In the genomic region with DNA sequence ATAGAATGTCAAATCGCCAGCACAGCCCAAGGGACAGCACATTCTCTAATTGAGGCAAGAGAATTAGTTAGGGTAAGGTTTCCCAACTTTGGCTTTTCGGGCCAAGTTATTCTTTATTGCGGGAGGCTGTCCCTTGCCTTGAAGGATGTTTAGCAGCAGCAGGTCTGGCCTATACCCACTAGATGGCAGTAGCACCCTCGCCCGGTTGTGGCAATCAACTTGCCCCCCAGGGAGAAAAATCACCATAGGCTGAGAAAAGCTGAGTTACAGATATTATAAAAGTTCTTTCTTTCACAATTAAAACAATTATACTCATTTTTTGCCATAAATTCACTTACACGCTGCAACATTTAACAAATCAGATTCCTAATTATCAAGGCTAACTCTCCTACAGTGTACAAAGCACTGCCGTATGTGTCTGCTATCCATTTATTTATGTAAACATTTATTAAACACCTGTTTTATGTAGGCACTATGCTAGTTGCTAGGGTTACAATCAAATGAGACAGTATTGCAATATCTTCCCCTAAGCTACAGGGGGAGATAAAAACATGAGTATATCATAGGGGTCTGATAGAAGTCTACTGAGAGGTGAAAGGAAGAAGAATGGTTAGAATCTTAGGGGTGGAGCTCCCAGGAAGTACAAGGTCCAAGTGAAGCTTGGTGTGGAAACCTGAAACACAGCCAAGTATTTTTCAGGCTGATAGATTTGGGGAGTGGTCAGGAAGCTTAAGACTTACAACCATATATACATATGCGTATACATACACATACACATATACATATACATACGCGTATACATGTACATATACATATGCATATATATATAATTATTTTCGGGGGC, we compare ENCODE assay signal across 8 cellular contexts.
DNase-seq lines count a peak whose midpoint lies in the region; ATAC-seq and TF ChIP-seq lines count a peak whose summit lies in the region.

No MANE protein-coding gene starts in this region.

- no peak for ATAC-seq in stimulated activated naive CD8-positive, alpha-beta T cell treated with anti-CD3 and anti-CD28 coated beads, Interleukin-15, Interleukin-2, amounts not matched to agents 100 U/mL and 50 U/mL, for 24 hours
- no peak for ATAC-seq in stimulated activated naive CD8-positive, alpha-beta T cell treated with anti-CD3 and anti-CD28 coated beads, Interleukin-15, amount 100 ng/mL, for 72 hours
- ATAC-seq in HG02678 (IDR thresholded peaks at IDR 0.05; ENCODE audit: unreplicated experiment) (peak; percentile 77), Panc1 (peak; percentile 80), upper lobe of left lung (ENCODE audit: low FRiP score in 2 of 2) (peak in 1 of 2 donors; percentile 61)

- H3K27ac Mint-ChIP-seq in stimulated activated naive CD8-positive, alpha-beta T cell treated with anti-CD3 and anti-CD28 coated beads, Interleukin-15, amount 100 ng/mL, for 72 hours = no peak overlapping the region

- H3K4me3 ChIP-seq in Panc1 (ENCODE audit: low read depth in 2 of 2, low read length in 2 of 2) = no peak overlapping the region
- H3K4me3 ChIP-seq in fibroblast of the aortic adventitia (ENCODE audit: low read depth, low read length) = no peak overlapping the region
- H3K4me3 ChIP-seq in upper lobe of left lung = no peak overlapping the region
- no peak overlapping the region for H3K4me3 ChIP-seq in thyroid gland (replicated peaks in 1 of 3)

- CTCF ChIA-PET in Panc1 (lab: Charles Lee) = interaction anchor here (0.6 kb wide), 1 partner anchor 16 kb away, joined by 3 read pairs; no protein-coding TSS in a partner anchor

- no peaks in the 10 kb centered on the region for H3K4me1 ChIP-seq in Panc1 (ENCODE audit: control insufficient read depth, insufficient read depth, low read length)
- peaks cover 0 to 4% (median 0%) of the 10 kb centered on the region in 4 donors for H3K4me1 ChIP-seq in upper lobe of left lung
- no peaks in the 10 kb centered on the region for H3K4me1 ChIP-seq in thyroid gland

- in situ Hi-C loops in Panc1 (cut with HindIII; ENCODE audit: low pct_unique_long_range_greater_than_20kb, low sequenced_read_pairs) = no loop called here

- H3K27me3 ChIP-seq in Panc1 (ENCODE audit: control insufficient read depth, insufficient read depth, low read length) = no peaks in the 10 kb centered on the region
- H3K27me3 ChIP-seq in upper lobe of left lung = no peaks in the 10 kb centered on the region
- no peaks in the 10 kb centered on the region for H3K27me3 ChIP-seq in thyroid gland

- POLR2A ChIA-PET in Panc1 (lab: Charles Lee) = no interaction called here

- intact Hi-C loops in Panc1 (cut with micrococcal nuclease; ENCODE audit: unreplicated experiment) (no loop called here), thyroid gland (cut with DNase I) (no loop called here)

- TF ChIP-seq CTCF in Panc1 (IDR thresholded peaks at IDR 0.05) (peak; percentile 88), fibroblast of the aortic adventitia (IDR thresholded peaks at IDR 0.05; ENCODE audit: insufficient read depth, low read length) (peak; percentile 66), upper lobe of left lung (IDR thresholded peaks at IDR 0.05) (peak in 4 of 6 experiments; percentile 28 to 39 (median 35)), thyroid gland (IDR thresholded peaks at IDR 0.05) (no peak)

- H3K4me3 Mint-ChIP-seq in stimulated activated naive CD8-positive, alpha-beta T cell treated with anti-CD3 and anti-CD28 coated beads, Interleukin-15, amount 100 ng/mL, for 72 hours = no peak overlapping the region

- WGBS in upper lobe of left lung, 2 donors = 68 to 69% methylated on average over 11 of the region's 11 CpGs
- 77 to 79% methylated on average over 11 of the region's 11 CpGs for WGBS in thyroid gland, 2 donors

- TF ChIP-seq POLR2A in upper lobe of left lung (IDR thresholded peaks at IDR 0.05) (no peak), thyroid gland (IDR thresholded peaks at IDR 0.05) (no peak)

- no peaks in the 10 kb centered on the region for H3K9me3 Mint-ChIP-seq in stimulated activated naive CD8-positive, alpha-beta T cell treated with anti-CD3 and anti-CD28 coated beads, Interleukin-15, amount 100 ng/mL, for 72 hours

- TF ChIP-seq EP300 in upper lobe of left lung (IDR thresholded peaks at IDR 0.05) = no peak

- no TSS peak for BruUV-seq in Panc1 (replicated peaks; lab: Mats Ljungman, UMichigan)

- H3K27ac ChIP-seq in Panc1 (ENCODE audit: low read length) = no peak overlapping the region
- H3K27ac ChIP-seq in upper lobe of left lung = no peak overlapping the region
- no peak overlapping the region for H3K27ac ChIP-seq in thyroid gland

- peak; percentile 5 for DNase-seq in stimulated activated naive CD8-positive, alpha-beta T cell treated with anti-CD3 and anti-CD28 coated beads, Interleukin-15, Interleukin-2, amounts not matched to agents 100 U/mL and 50 U/mL, for 24 hours
- DNase-seq in stimulated activated naive CD8-positive, alpha-beta T cell treated with anti-CD3 and anti-CD28 coated beads, Interleukin-15, amount 100 ng/mL, for 72 hours = no peak
- peak; percentile 17 for DNase-seq in Panc1 (ENCODE audit: low read depth, low spot score)
- peak; percentile 17 for DNase-seq in fibroblast of the aortic adventitia (ENCODE audit: low read depth)
- peak in 1 of 2 donors; percentile 22 for DNase-seq in upper lobe of left lung
- no peak for DNase-seq in thyroid gland
- DNase-seq in superior temporal gyrus (ENCODE audit: extremely low spot score) = no peak

- no peaks in the 10 kb centered on the region for H3K9me3 ChIP-seq in Panc1 (ENCODE audit: control insufficient read depth, insufficient read depth, low read depth, low read length)
- no peaks in the 10 kb centered on the region for H3K9me3 ChIP-seq in upper lobe of left lung
- H3K9me3 ChIP-seq in thyroid gland = no peaks in the 10 kb centered on the region

- no peaks in the 10 kb centered on the region for H3K4me1 Mint-ChIP-seq in stimulated activated naive CD8-positive, alpha-beta T cell treated with anti-CD3 and anti-CD28 coated beads, Interleukin-15, amount 100 ng/mL, for 72 hours

- H3K36me3 ChIP-seq in Panc1 (ENCODE audit: control insufficient read depth, insufficient read depth, low read length) (no peaks in the 10 kb centered on the region), upper lobe of left lung (no peaks in the 10 kb centered on the region), thyroid gland (no peaks in the 10 kb centered on the region)

- H3K27me3 Mint-ChIP-seq in stimulated activated naive CD8-positive, alpha-beta T cell treated with anti-CD3 and anti-CD28 coated beads, Interleukin-15, amount 100 ng/mL, for 72 hours = no peaks in the 10 kb centered on the region

Comparison
In these comparisons a context has a peak if more than half of its experiments do, and no peak if none do; other contexts are left out.
1. DNase-seq: peak in stimulated activated naive CD8-positive, alpha-beta T cell treated with anti-CD3 and anti-CD28 coated beads, Interleukin-15, Interleukin-2, amounts not matched to agents 100 U/mL and 50 U/mL, for 24 hours (single experiment), Panc1 (single experiment) and fibroblast of the aortic adventitia (single experiment); none in stimulated activated naive CD8-positive, alpha-beta T cell treated with anti-CD3 and anti-CD28 coated beads, Interleukin-15, amount 100 ng/mL, for 72 hours (0 of 2), thyroid gland (0 of 2) and superior temporal gyrus (single experiment).
2. ATAC-seq: peak in HG02678 (single experiment) and Panc1 (single experiment); none in stimulated activated naive CD8-positive, alpha-beta T cell treated with anti-CD3 and anti-CD28 coated beads, Interleukin-15, Interleukin-2, amounts not matched to agents 100 U/mL and 50 U/mL, for 24 hours (single experiment) and stimulated activated naive CD8-positive, alpha-beta T cell treated with anti-CD3 and anti-CD28 coated beads, Interleukin-15, amount 100 ng/mL, for 72 hours (single experiment).
3. CTCF ChIP-seq: peak in Panc1 (single experiment), fibroblast of the aortic adventitia (single experiment) and upper lobe of left lung (4 of 6); none in thyroid gland (0 of 6).